Comparison of ENCODE assay signal across 18 cellular contexts in genomic region chr6:126955621-126956020, GRCh38.
"Had no signal": no experiment of that assay in that cellular context is flagged by ENCODE, and none has a peak within 500 bp of the region (broad histone marks: within the 10 kb centered on the region; RNA-seq: fewer than 3 reads in every experiment).

No MANE protein-coding gene starts in this region.

- H3K36me3 Mint-ChIP-seq: activated naive CD8-positive, alpha-beta T cell treated with anti-CD3 and anti-CD28 coated beads for 36 hours; natural killer cell treated with Interleukin-12 subunit alpha and Interleukin-12 subunit beta and Interleukin-15 and Interleukin-18, amount 100 ng/mL, for 72 hours had no signal

- H3K4me3 Mint-ChIP-seq: activated naive CD8-positive, alpha-beta T cell treated with anti-CD3 and anti-CD28 coated beads for 36 hours; central memory CD8-positive, alpha-beta T cell; natural killer cell treated with Interleukin-12 subunit alpha and Interleukin-12 subunit beta and Interleukin-15 and Interleukin-18, amount 100 ng/mL, for 72 hours; stimulated activated naive CD8-positive, alpha-beta T cell treated with anti-CD3 and anti-CD28 coated beads, Interleukin-15, amount 100 ng/mL, for 72 hours had no signal

- H3K9me3 Mint-ChIP-seq: activated naive CD8-positive, alpha-beta T cell treated with anti-CD3 and anti-CD28 coated beads for 36 hours had no signal

- H3K27me3 Mint-ChIP-seq: activated naive CD8-positive, alpha-beta T cell treated with anti-CD3 and anti-CD28 coated beads for 36 hours; central memory CD8-positive, alpha-beta T cell; natural killer cell treated with Interleukin-12 subunit alpha and Interleukin-12 subunit beta and Interleukin-15 and Interleukin-18, amount 100 ng/mL, for 72 hours; stimulated activated naive CD8-positive, alpha-beta T cell treated with anti-CD3 and anti-CD28 coated beads, Interleukin-15, amount 100 ng/mL, for 72 hours had no signal

- DNase-seq: activated CD4-positive, alpha-beta T cell treated with anti-CD3 and anti-CD28 coated beads, Interleukin-2, amount 50 U/mL, for 4 hours; activated naive CD8-positive, alpha-beta T cell treated with anti-CD3 and anti-CD28 coated beads for 36 hours; activated T-cell treated with anti-CD3 and anti-CD28 coated beads for 4 hours; amniotic stem cell; body of pancreas; colonic mucosa; gastrocnemius medialis; left cardiac atrium; lower lobe of right lung; pancreas; right lobe of liver; small intestine; stimulated activated CD4-positive, alpha-beta T cell treated with anti-CD3 and anti-CD28 coated beads, Interleukin-15, amount 100 ng/mL, for 24 hours; stimulated activated CD4-positive, alpha-beta T cell treated with anti-CD3 and anti-CD28 coated beads, Interleukin-2, amount 100 ng/mL, for 48 hours; stimulated activated naive CD8-positive, alpha-beta T cell treated with anti-CD3 and anti-CD28 coated beads, Interleukin-15, amount 100 ng/mL, for 72 hours; transverse colon had no signal

- ATAC-seq: body of pancreas; gastrocnemius medialis; left cardiac atrium; lower lobe of right lung; natural killer cell treated with Interleukin-12 subunit alpha and Interleukin-12 subunit beta and Interleukin-15 and Interleukin-18, amount 100 ng/mL, for 72 hours; pancreas; right lobe of liver; stimulated activated naive CD8-positive, alpha-beta T cell treated with anti-CD3 and anti-CD28 coated beads, Interleukin-15, amount 100 ng/mL, for 72 hours had no signal

- H3K4me1 Mint-ChIP-seq: activated naive CD8-positive, alpha-beta T cell treated with anti-CD3 and anti-CD28 coated beads for 36 hours; central memory CD8-positive, alpha-beta T cell; stimulated activated naive CD8-positive, alpha-beta T cell treated with anti-CD3 and anti-CD28 coated beads, Interleukin-15, amount 100 ng/mL, for 72 hours had no signal
